In the genomic region with DNA sequence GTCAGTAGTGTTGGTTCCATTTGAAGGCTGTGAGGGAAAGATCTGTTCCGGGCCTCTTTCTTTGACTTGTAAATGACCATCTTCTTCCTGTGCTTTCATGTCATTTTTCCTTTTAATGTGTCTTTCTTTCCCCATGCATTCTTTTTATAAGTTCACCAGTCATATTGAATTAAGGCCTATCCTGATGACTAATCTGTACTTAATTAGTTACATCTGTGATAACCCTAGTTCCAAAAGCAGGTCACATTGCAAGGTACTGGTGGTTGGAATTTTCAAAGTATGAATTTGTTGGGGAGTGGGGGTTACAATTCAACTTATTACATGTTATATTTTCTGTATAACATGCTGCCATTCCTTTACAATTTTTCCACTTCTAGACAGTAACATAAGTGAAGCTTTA, we compare ENCODE assay signal across 31 cellular contexts.
"Had no signal": no experiment of that assay in that cellular context is flagged by ENCODE, and none has a peak within 500 bp of the region (broad histone marks: within the 10 kb centered on the region; RNA-seq: fewer than 3 reads in every experiment).

No MANE protein-coding gene starts in this region.

- H3K9me3 ChIP-seq: esophagus muscularis mucosa, heart right ventricle, prostate gland, right atrium auricular region, testis, tibial artery had no signal

- H3K27me3 Mint-ChIP-seq: dendritic cell treated with granulocyte-macrophage colony-stimulating factor and Interleukin-4, amounts not matched to agents 40 ng/mL and 50 ng/mL, for 4 days; memory B cell; naive B cell; natural killer cell treated with Interleukin-12 subunit alpha and Interleukin-12 subunit beta and Interleukin-15 and Interleukin-18, amount 100 ng/mL, for 72 hours; type B pancreatic cell had no signal

- H3K4me3 ChIP-seq: colonic mucosa, esophagus muscularis mucosa, heart right ventricle, lung, mucosa of descending colon, prostate gland, right atrium auricular region, testis, tibial artery had no signal

- H3K4me3 Mint-ChIP-seq: dendritic cell treated with granulocyte-macrophage colony-stimulating factor and Interleukin-4, amounts not matched to agents 40 ng/mL and 50 ng/mL, for 4 days; endodermal cell; immature natural killer cell; memory B cell; naive B cell; natural killer cell treated with Interleukin-12 subunit alpha and Interleukin-12 subunit beta and Interleukin-15 and Interleukin-18, amount 100 ng/mL, for 72 hours; neural crest cell; stimulated activated effector memory CD8-positive, alpha-beta T cell treated with anti-CD3 and anti-CD28 coated beads, Interleukin-12 subunit alpha, Interleukin-12 subunit beta, amount 100 ng/mL, for 72 hours; type B pancreatic cell had no signal

- H3K27me3 ChIP-seq: colonic mucosa, esophagus muscularis mucosa, heart right ventricle, right atrium auricular region, testis, tibial artery had no signal

- ATAC-seq: heart right ventricle; left ventricle myocardium superior; mucosa of descending colon; natural killer cell treated with Interleukin-12 subunit alpha and Interleukin-12 subunit beta and Interleukin-15 and Interleukin-18, amount 100 ng/mL, for 72 hours; sciatic nerve; stimulated activated effector memory CD8-positive, alpha-beta T cell treated with anti-CD3 and anti-CD28 coated beads, Interleukin-12 subunit alpha, Interleukin-12 subunit beta, amount 100 ng/mL, for 72 hours had no signal

- H3K4me1 ChIP-seq: colonic mucosa, esophagus muscularis mucosa, heart right ventricle, prostate gland, right atrium auricular region, testis, tibial artery had no signal

- H3K36me3 Mint-ChIP-seq: immature natural killer cell; memory B cell; naive B cell; natural killer cell treated with Interleukin-12 subunit alpha and Interleukin-12 subunit beta and Interleukin-15 and Interleukin-18, amount 100 ng/mL, for 72 hours; stimulated activated effector memory CD8-positive, alpha-beta T cell treated with anti-CD3 and anti-CD28 coated beads, Interleukin-12 subunit alpha, Interleukin-12 subunit beta, amount 100 ng/mL, for 72 hours had no signal

- H3K27ac Mint-ChIP-seq: dendritic cell treated with granulocyte-macrophage colony-stimulating factor and Interleukin-4, amounts not matched to agents 40 ng/mL and 50 ng/mL, for 4 days; endodermal cell; immature natural killer cell; memory B cell; naive B cell; natural killer cell treated with Interleukin-12 subunit alpha and Interleukin-12 subunit beta and Interleukin-15 and Interleukin-18, amount 100 ng/mL, for 72 hours; stimulated activated effector memory CD8-positive, alpha-beta T cell treated with anti-CD3 and anti-CD28 coated beads, Interleukin-12 subunit alpha, Interleukin-12 subunit beta, amount 100 ng/mL, for 72 hours; type B pancreatic cell had no signal

- H3K9me3 Mint-ChIP-seq: dendritic cell treated with granulocyte-macrophage colony-stimulating factor and Interleukin-4, amounts not matched to agents 40 ng/mL and 50 ng/mL, for 4 days; endodermal cell; memory B cell had no signal

- DNase-seq: colonic mucosa; effector CD8-positive, alpha-beta T cell; endodermal cell; foreskin melanocyte; glutamatergic neuron; heart right ventricle; hippocampal formation; immature natural killer cell; islet precursor cell; kidney glomerular epithelial cell; left ventricle myocardium superior; mucosa of descending colon; naive B cell; nucleus accumbens; stimulated activated CD4-positive, alpha-beta T cell treated with anti-CD3 and anti-CD28 coated beads, Interleukin-2, amount 100 ng/mL, for 24 hours; stimulated activated CD4-positive, alpha-beta T cell treated with anti-CD3 and anti-CD28 coated beads, Interleukin-4, amount 100 ng/mL, for 24 hours; stimulated activated naive CD4-positive, alpha-beta T cell treated with Interleukin-2 at 50 U/mL for 16 hours; substantia nigra; testis; tibial artery had no signal

- H3K36me3 ChIP-seq: colonic mucosa, esophagus muscularis mucosa, heart right ventricle, prostate gland, right atrium auricular region, tibial artery had no signal

- H3K4me1 Mint-ChIP-seq: endodermal cell; immature natural killer cell; memory B cell; naive B cell; stimulated activated effector memory CD8-positive, alpha-beta T cell treated with anti-CD3 and anti-CD28 coated beads, Interleukin-12 subunit alpha, Interleukin-12 subunit beta, amount 100 ng/mL, for 72 hours had no signal
